Comparison of ENCODE assay signal across 8 cellular contexts in the genomic region with DNA sequence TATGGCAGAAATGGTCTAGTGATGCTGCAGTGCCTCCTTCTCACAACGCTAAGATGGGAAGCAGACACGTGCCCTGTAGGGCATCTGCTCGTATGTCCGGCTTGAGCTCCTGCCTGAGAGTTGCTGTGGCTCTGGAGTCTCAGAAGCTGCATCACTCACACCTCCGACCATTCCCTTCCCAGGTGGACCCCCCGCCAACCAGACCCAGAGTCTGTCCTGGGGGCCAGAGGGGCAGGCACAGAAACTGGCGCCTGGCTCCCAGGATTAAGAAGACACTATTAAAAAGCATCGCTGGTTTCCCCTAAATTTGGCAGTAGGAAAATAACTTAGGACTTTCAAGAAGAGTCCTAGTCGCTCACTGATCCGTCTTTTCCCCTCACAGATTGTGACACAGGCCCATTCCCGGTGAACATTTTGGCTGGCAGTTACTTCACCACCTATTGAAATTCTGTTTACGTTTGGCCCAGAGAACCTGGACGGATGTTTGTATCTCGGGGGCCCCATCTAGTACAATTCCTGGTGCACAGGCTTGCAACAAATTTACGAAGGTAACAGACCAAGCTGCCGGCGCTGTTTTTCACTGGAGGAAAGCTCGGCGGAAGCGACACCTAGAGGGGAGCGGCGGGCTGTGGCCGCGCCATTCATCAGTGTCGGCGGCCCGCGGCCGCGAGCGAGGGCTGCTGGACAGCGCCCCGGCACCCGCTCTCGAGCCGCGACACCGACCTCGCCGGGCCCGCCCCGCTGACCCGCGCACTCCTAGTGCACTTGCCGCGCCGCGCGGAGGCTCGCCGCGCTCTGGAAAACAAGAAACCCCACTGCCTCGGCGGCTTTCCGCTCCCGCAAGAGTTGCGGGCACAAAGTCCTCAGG. TPM values are rescaled to one million over a fixed set of nuclear protein-coding genes. Genes with fewer than 3 reads are reported as not detected.
DNase-seq lines count a peak whose midpoint lies in the region; ATAC-seq, FAIRE-seq and TF ChIP-seq lines count a peak whose summit lies in the region.

No MANE protein-coding gene starts in this region.

- in situ Hi-C loops in HepG2 (cut with HindIII; ENCODE audit: extremely low pct_ligation_motif_present, low pct_unique_long_range_greater_than_20kb) = no loop called here

- H3K27me3 ChIP-seq in Caco-2 (replicated peaks; ENCODE audit: control insufficient read depth, insufficient read depth, low read length) (peaks cover 4% of the 10 kb centered on the region), HepG2 (ENCODE audit: control insufficient read depth in 1 of 2, insufficient read depth in 2 of 2, low read length in 2 of 2) (peaks cover 3 to 35% of the 10 kb centered on the region in 2 experiments)

- H3K4me1 ChIP-seq in Caco-2 = peaks cover 14% of the 10 kb centered on the region
- H3K4me1 ChIP-seq in HepG2 (ENCODE audit: insufficient read depth, low read length) = no peaks in the 10 kb centered on the region

- peak overlapping the region; percentile 22 for H3K4me3 ChIP-seq in Caco-2 (ENCODE audit: low read depth, low read length)
- peak overlapping the region in 1 of 3 experiments; percentile 56; a peak in 2 of 6 replicates for H3K4me3 ChIP-seq in HepG2 (replicated peaks in 1 of 3; ENCODE audit: insufficient read depth in 1 of 3, low read depth in 2 of 3, low read length in 3 of 3)

- BruUV-seq in Caco-2 (replicated peaks; lab: Mats Ljungman, UMichigan) = no TSS peak
- BruUV-seq in HepG2 (replicated peaks; lab: Mats Ljungman, UMichigan) = no TSS peak

- no peaks in the 10 kb centered on the region for H3K4me1 Mint-ChIP-seq in Caco-2 (ENCODE audit: low read depth, unreplicated experiment)
- peaks cover 10 to 28% of the 10 kb centered on the region in 2 donors for H3K4me1 Mint-ChIP-seq in stimulated activated naive B cell treated with anti-CD40 and anti-IgM and Interleukin-4, amounts not matched to agents 10 μg/mL and 1 μg/mL and 100 μg/mL, for 72 hours

- POLR2A ChIA-PET in Caco-2 (lab: Charles Lee) (no interaction called here), HepG2 (lab: Yijun Ruan, JAX) (no interaction called here)

- H3K9me3 ChIP-seq in Caco-2 (no peaks in the 10 kb centered on the region), HepG2 (ENCODE audit: low read length) (no peaks in the 10 kb centered on the region)

- no peaks in the 10 kb centered on the region for H3K9me3 Mint-ChIP-seq in Caco-2 (ENCODE audit: unreplicated experiment)
- H3K9me3 Mint-ChIP-seq in stimulated activated naive B cell treated with anti-CD40 and anti-IgM and Interleukin-4, amounts not matched to agents 10 μg/mL and 1 μg/mL and 100 μg/mL, for 72 hours = no peaks in the 10 kb centered on the region

- H2AFZ ChIP-seq in HepG2 (ENCODE audit: low read length) = no peak overlapping the region

- peak; percentile 62 for TF ChIP-seq RAD21 in HepG2 (CRISPR knock-in tag; IDR thresholded peaks at IDR 0.05)

- CTCF ChIA-PET in Caco-2 (lab: Charles Lee) (interaction anchor here (0.6 to 1.8 kb wide), 5 partner anchors 8 to 253 kb away, joined by 3 to 17 read pairs (median 3); no protein-coding TSS in a partner anchor), HepG2 (lab: Yijun Ruan, JAX; ENCODE audit: low intra/inter-chr PET ratio, low total read pairs) (interaction anchor here (1.0 kb wide), 1 partner anchor 58 kb away, joined by 3 read pairs; no protein-coding TSS in a partner anchor)

- H3K36me3 ChIP-seq in Caco-2 (ENCODE audit: control insufficient read depth, insufficient read depth, low read length) (no peaks in the 10 kb centered on the region), HepG2 (replicated peaks in 1 of 2; ENCODE audit: control insufficient read depth in 1 of 2, insufficient read depth in 2 of 2, low read length in 2 of 2) (no peaks in the 10 kb centered on the region)

- ATAC-seq in HG03175 (IDR thresholded peaks at IDR 0.05; ENCODE audit: unreplicated experiment) (peak; percentile 56), HepG2 (peak; percentile 100)
- peak; percentile 79 to 85 for ATAC-seq in stimulated activated naive B cell treated with anti-CD40 and anti-IgM and Interleukin-4, amounts not matched to agents 10 μg/mL and 1 μg/mL and 100 μg/mL, for 72 hours (replicated peaks)

- TF ChIP-seq CTCF in Caco-2 (IDR thresholded peaks at IDR 0.05; ENCODE audit: insufficient read depth in 1 of 2, low read depth in 1 of 2, low read length in 1 of 2, severe bottlenecking in 1 of 2, unreplicated experiment in 1 of 2) (peak; percentile 51 to 86), HepG2 (CRISPR knock-in tag; IDR thresholded peaks at IDR 0.05) (peak; percentile 70)

- H4K20me1 ChIP-seq in HepG2 (ENCODE audit: insufficient read depth, low read length) = peaks cover 4% of the 10 kb centered on the region; the same call in 1 of the 2 replicates

- DNase-seq in Caco-2 (peak; percentile 71 to 87), SW480 (ENCODE audit: low spot score) (peak; percentile 82), dermis microvascular lymphatic vessel endothelial cell (ENCODE audit: low read depth in 2 of 2) (peak; percentile 27 to 68), HepG2 (ENCODE audit: low spot score) (peak; percentile 23), RKO (ENCODE audit: low spot score) (no peak), NK-92 (lab: John Stamatoyannopoulos, UW; ENCODE audit: unreplicated experiment) (no peak)
- DNase-seq in stimulated activated naive B cell treated with anti-CD40 and anti-IgM and Interleukin-4, amounts not matched to agents 10 μg/mL and 1 μg/mL and 100 μg/mL, for 72 hours = peak; percentile 43

- H3K27me3 Mint-ChIP-seq in Caco-2 (ENCODE audit: insufficient read depth, unreplicated experiment) = peaks cover 26% of the 10 kb centered on the region
- H3K27me3 Mint-ChIP-seq in stimulated activated naive B cell treated with anti-CD40 and anti-IgM and Interleukin-4, amounts not matched to agents 10 μg/mL and 1 μg/mL and 100 μg/mL, for 72 hours = peaks cover 44 to 77% of the 10 kb centered on the region in 2 donors

- H3K9ac ChIP-seq in HepG2 (ENCODE audit: insufficient read depth, low read depth, low read length) = no peak overlapping the region

- peaks cover 6% of the 10 kb centered on the region for H3K36me3 Mint-ChIP-seq in Caco-2 (ENCODE audit: insufficient read depth, unreplicated experiment)
- no peaks in the 10 kb centered on the region for H3K36me3 Mint-ChIP-seq in stimulated activated naive B cell treated with anti-CD40 and anti-IgM and Interleukin-4, amounts not matched to agents 10 μg/mL and 1 μg/mL and 100 μg/mL, for 72 hours

- no peak overlapping the region for H3K27ac ChIP-seq in HepG2 (ENCODE audit: extremely low read length, insufficient read depth, low read length)

- peak overlapping the region; percentile 51 for H3K4me3 Mint-ChIP-seq in Caco-2 (ENCODE audit: unreplicated experiment)
- peak overlapping the region; percentile 79 to 80 for H3K4me3 Mint-ChIP-seq in stimulated activated naive B cell treated with anti-CD40 and anti-IgM and Interleukin-4, amounts not matched to agents 10 μg/mL and 1 μg/mL and 100 μg/mL, for 72 hours

- TF ChIP-seq POLR2A in HepG2 (IDR thresholded peaks at IDR 0.05; ENCODE audit: insufficient read depth in 1 of 2, low read depth in 2 of 2, low read length in 2 of 2) = no peak

- H3K79me2 ChIP-seq in HepG2 (ENCODE audit: insufficient read depth, low read length) = no peaks in the 10 kb centered on the region

- peak overlapping the region; percentile 72 for H3K4me2 ChIP-seq in HepG2 (ENCODE audit: low read depth, low read length)

- no peak overlapping the region for H3K27ac Mint-ChIP-seq in Caco-2 (ENCODE audit: unreplicated experiment)
- H3K27ac Mint-ChIP-seq in stimulated activated naive B cell treated with anti-CD40 and anti-IgM and Interleukin-4, amounts not matched to agents 10 μg/mL and 1 μg/mL and 100 μg/mL, for 72 hours = peak overlapping the region; percentile 9

- no peak for TF ChIP-seq EP300 in HepG2 (IDR thresholded peaks at IDR 0.05; ENCODE audit: low read depth in 2 of 2, low read length in 2 of 2)
- TF ChIP-seq EP300 in HepG2 (CRISPR knock-in tag; IDR thresholded peaks at IDR 0.05; ENCODE audit: borderline replicate concordance) = no peak

- intact Hi-C loops in Caco-2 (cut with micrococcal nuclease; ENCODE audit: unreplicated experiment) = loop anchor here (1.0 to 5.0 kb wide), 5 partner anchors 44 to 187 kb away; no protein-coding TSS in a partner anchor
- intact Hi-C loops in HepG2 (cut with micrococcal nuclease; ENCODE audit: unreplicated experiment) = no loop called here

- no peak for FAIRE-seq in HepG2 (lab: Jason Lieb, UNC)

- 39% methylated on average over 11 of the region's 57 CpGs for WGBS in HepG2 (ENCODE audit: low lambda C conversion rate)

TF ChIP-seq in HepG2, 621 proteins besides CTCF, POLR2A, EP300 and RAD21 (continues in another document):
- peak; percentile 53; the same call in 1 of the 2 replicates for TF ChIP-seq ERF (CRISPR knock-in tag; IDR thresholded peaks at IDR 0.05)

RNA-seq across cellular contexts. Expression of a gene that starts 1.6 kb away (rescaled TPM):
- total RNA-seq in Caco-2 (2022) (2.5 and 2.7 TPM in 2 replicates), dermis microvascular lymphatic vessel endothelial cell (under 0.01 and 0.25 TPM in 2 replicates), HepG2 (2016; rRNA removed; fragmentation: Illumina TruSeq; extraction: Trizol) (1.9 and 2.1 TPM in 2 replicates)
- total RNA-seq in HepG2 (2016; cell fraction: cytosol; rRNA removed; fragmentation: Illumina TruSeq; extraction: Trizol; ENCODE audit: low read depth) = 0.20 and 0.26 TPM in 2 replicates
- 1.7 and 2.0 TPM in 2 replicates for total RNA-seq in HepG2 (2016; cell fraction: insoluble cytoplasmic fraction; rRNA removed; fragmentation: Illumina TruSeq; extraction: Trizol)
- 0.99 and 1.1 TPM in 2 replicates for total RNA-seq in HepG2 (2016; cell fraction: membrane; rRNA removed; fragmentation: Illumina TruSeq; extraction: Trizol)
- 2.1 and 3.3 TPM in 2 replicates for total RNA-seq in HepG2 (2016; cell fraction: nucleus; rRNA removed; fragmentation: Illumina TruSeq; extraction: Trizol)
- polyA plus RNA-seq in HepG2 (2011; rRNA removed) = 3.0 and 3.9 TPM in 2 replicates
- polyA plus RNA-seq in HepG2 (2011; cell fraction: cytosol; rRNA removed) = 3.7 and 4.4 TPM in 2 replicates
- polyA plus RNA-seq in HepG2 (2011; cell fraction: nucleus; rRNA removed) = 6.0 and 8.6 TPM in 2 replicates
- polyA plus RNA-seq in HepG2 (2012) = 4.4 and 7.1 TPM in 2 replicates
- 0.21 and 0.40 TPM in 2 replicates for polyA plus RNA-seq in HepG2 (2016; cell fraction: cytosol; fragmentation: Illumina TruSeq; extraction: Trizol; ENCODE audit: low read depth)
- 1.4 and 2.4 TPM in 2 replicates for polyA plus RNA-seq in HepG2 (2016; cell fraction: insoluble cytoplasmic fraction; fragmentation: Illumina TruSeq; extraction: Trizol; ENCODE audit: low read depth)
- polyA plus RNA-seq in HepG2 (2016; cell fraction: membrane; fragmentation: Illumina TruSeq; extraction: Trizol; ENCODE audit: low read depth) = 0.76 and 0.80 TPM in 2 replicates
- 2.7 and 2.8 TPM in 2 replicates for polyA plus RNA-seq in HepG2 (2016; cell fraction: nucleus; fragmentation: Illumina TruSeq; extraction: Trizol; ENCODE audit: insufficient read depth, low read depth)
- 6.4 TPM in 1 of 2 replicates, not detected in the other for polyA minus RNA-seq in HepG2 (2011; rRNA and poly(A)+ RNA removed; ENCODE audit: low replicate concordance)
- 2.1 and 2.5 TPM in 2 replicates for polyA minus RNA-seq in HepG2 (2011; cell fraction: cytosol; rRNA and poly(A)+ RNA removed)
- polyA minus RNA-seq in HepG2 (2011; cell fraction: nucleus; rRNA and poly(A)+ RNA removed) = 4.4 and 5.8 TPM in 2 replicates

Comparison
In these comparisons a context has a peak if more than half of its experiments do, and no peak if none do; other contexts are left out.
1. DNase-seq: peak in Caco-2 (2 of 2), SW480 (single experiment), dermis microvascular lymphatic vessel endothelial cell (2 of 2), HepG2 (single experiment) and stimulated activated naive B cell treated with anti-CD40 and anti-IgM and Interleukin-4, amounts not matched to agents 10 μg/mL and 1 μg/mL and 100 μg/mL, for 72 hours (single experiment); none in RKO (single experiment) and NK-92 (single experiment).
2. Peak in every context shown above with its lines, with median percentiles within 50 percentile points of each other: ATAC-seq.